ENCODE assay signal across 9 cellular contexts in the genomic region with DNA sequence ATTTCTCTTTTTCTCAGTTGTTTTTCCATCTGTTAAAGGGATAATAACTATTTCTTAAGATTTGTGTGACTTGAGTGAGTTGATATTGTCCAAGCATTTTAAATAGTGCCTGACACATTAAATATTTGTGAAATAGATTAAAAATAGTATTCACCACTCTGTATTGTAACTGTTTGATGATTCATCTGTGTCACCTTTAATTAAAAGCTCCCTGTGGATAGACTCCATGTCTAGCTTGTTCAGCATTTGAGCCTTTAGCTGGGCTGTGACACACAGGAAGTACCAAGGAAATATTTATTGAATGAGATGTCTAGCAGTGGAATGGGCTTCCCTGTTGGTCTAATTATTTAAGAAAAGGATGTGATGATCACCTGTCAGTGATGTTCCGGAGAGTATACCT. TPM values are rescaled to one million over a fixed set of nuclear protein-coding genes. Genes with fewer than 3 reads are reported as not detected.
DNase-seq lines count a peak whose midpoint lies in the region; ATAC-seq and TF ChIP-seq lines count a peak whose summit lies in the region.
"Had no signal": no experiment of that assay in that cellular context is flagged by ENCODE, and none has a peak within 500 bp of the region (broad histone marks: within the 10 kb centered on the region; RNA-seq: fewer than 3 reads in every experiment).

No MANE protein-coding gene starts in this region.

- in situ Hi-C loops in ACHN (cut with HindIII; ENCODE audit: low pct_ligation_motif_present, low pct_unique_long_range_greater_than_20kb, low sequenced_read_pairs), result no loop called here

- peaks cover 23% of the 10 kb centered on the region for H3K4me1 ChIP-seq in lower lobe of right lung

- peak overlapping the region; percentile 65 for H3K4me3 ChIP-seq in lower lobe of right lung

- no peaks in the 10 kb centered on the region for H3K9me3 ChIP-seq in lower lobe of right lung

- H3K27me3 ChIP-seq in lower lobe of right lung (ENCODE audit: low read depth), result no peaks in the 10 kb centered on the region

- intact Hi-C loops in lower lobe of right lung (cut with DNase I), result no loop called here

- no peak for TF ChIP-seq CTCF in lower lobe of right lung (IDR thresholded peaks at IDR 0.05)

- no peaks in the 10 kb centered on the region for H3K36me3 ChIP-seq in lower lobe of right lung

- ATAC-seq in lower lobe of right lung, result no peak
- no peak for ATAC-seq in HG03442 (IDR thresholded peaks at IDR 0.05; ENCODE audit: unreplicated experiment)
- no peak for ATAC-seq in HG03378 (IDR thresholded peaks at IDR 0.05; ENCODE audit: unreplicated experiment)

- DNase-seq in ACHN (peak; percentile 59), HT1080 (ENCODE audit: low read depth) (peak; percentile 77), astrocyte of the hippocampus (ENCODE audit: low read depth, low spot score) (peak; percentile 46), lower lobe of right lung (no peak), NCI-H524 treated with DMSO at 0.1 percent for 48 hours (lab: John Stamatoyannopoulos, UW) (no peak), SKM-1 (lab: John Stamatoyannopoulos, UW; ENCODE audit: unreplicated experiment) (no peak)

- peak overlapping the region; percentile 91 for H3K27ac ChIP-seq in lower lobe of right lung

RNA-seq across cellular contexts. Expression of a gene that starts 1.8 kb away (rescaled TPM):
- 0.10 and 0.63 TPM in 2 replicates for total RNA-seq in HT1080 (2014; rRNA removed; shearing (Covaris generic))
- polyA plus RNA-seq in HT1080 (2015; cell fraction: cytosol; rRNA removed), result 0.18 and 0.19 TPM in 2 replicates
- 0.08 and 0.29 TPM in 2 replicates for polyA plus RNA-seq in HT1080 (2015; cell fraction: nucleus; rRNA removed)
- total RNA-seq in lower lobe of right lung, result 0.68 TPM

RNA-seq across cellular contexts. Expression of a gene that starts 54.6 kb away (rescaled TPM):
- total RNA-seq in HT1080 (2014; rRNA removed; shearing (Covaris generic)), result not detected in 2 replicates
- polyA plus RNA-seq in HT1080 (2015; cell fraction: cytosol; rRNA removed), result not detected in 2 replicates
- not detected in 2 replicates for polyA plus RNA-seq in HT1080 (2015; cell fraction: nucleus; rRNA removed)
- not detected for total RNA-seq in lower lobe of right lung
- total RNA-seq: mononuclear cell had no signal

RNA-seq across cellular contexts. Expression of a gene that starts 58.9 kb away (rescaled TPM):
- 1.1 and 3.4 TPM in 2 replicates for total RNA-seq in HT1080 (2014; rRNA removed; shearing (Covaris generic))
- 1.4 and 2.4 TPM in 2 replicates for polyA plus RNA-seq in HT1080 (2015; cell fraction: cytosol; rRNA removed)
- polyA plus RNA-seq in HT1080 (2015; cell fraction: nucleus; rRNA removed), result 2.3 and 3.4 TPM in 2 replicates
- total RNA-seq in lower lobe of right lung, result 12.1 TPM

Comparison
In these comparisons a context has a peak if more than half of its experiments do, and no peak if none do; other contexts are left out.
1. DNase-seq: peak in ACHN (single experiment), HT1080 (single experiment) and astrocyte of the hippocampus (single experiment); none in lower lobe of right lung (single experiment), NCI-H524 treated with DMSO at 0.1 percent for 48 hours (single experiment) and SKM-1 (single experiment).